In genomic region chr19:39154626-39155100, GRCh38 we compare ENCODE assay signal across 14 cellular contexts. TPM values are rescaled to one million over a fixed set of nuclear protein-coding genes. Genes with fewer than 3 reads are reported as not detected.
DNase-seq lines count a peak whose midpoint lies in the region; ATAC-seq, FAIRE-seq and TF ChIP-seq lines count a peak whose summit lies in the region.
"Had no signal": no experiment of that assay in that cellular context is flagged by ENCODE, and none has a peak within 500 bp of the region (broad histone marks: within the 10 kb centered on the region; RNA-seq: fewer than 3 reads in every experiment).

No MANE protein-coding gene starts in this region.

- peaks cover 93% of the 10 kb centered on the region for H4K20me1 ChIP-seq in neural progenitor cell (ENCODE audit: low read depth)

- no peak overlapping the region for H3K4me3 ChIP-seq in Caco-2 (ENCODE audit: low read depth, low read length)
- H3K4me3 ChIP-seq in neural progenitor cell: no peak overlapping the region

- H3K27me3 ChIP-seq in Caco-2 (replicated peaks; ENCODE audit: control insufficient read depth, insufficient read depth, low read length) (no peaks in the 10 kb centered on the region), neural progenitor cell (no peaks in the 10 kb centered on the region)
- H3K27me3 ChIP-seq: neutrophil had no signal

- H3K9me3 Mint-ChIP-seq in Caco-2 (ENCODE audit: unreplicated experiment) (no peaks in the 10 kb centered on the region), neural progenitor cell (no peaks in the 10 kb centered on the region)
- H3K9me3 Mint-ChIP-seq: CD4-positive, alpha-beta T cell had no signal

- H3K27ac ChIP-seq in epithelial cell of prostate: peak overlapping the region; percentile 70
- no peak overlapping the region for H3K27ac ChIP-seq in neural progenitor cell
- H3K27ac ChIP-seq: neutrophil had no signal

- intact Hi-C loops in Caco-2 (cut with micrococcal nuclease; ENCODE audit: unreplicated experiment): loop anchor here (2.0 kb wide), 1 partner anchor 28 kb away; no protein-coding TSS in a partner anchor

- POLR2A ChIA-PET in Caco-2 (lab: Charles Lee): no interaction called here

- H3K4me1 Mint-ChIP-seq in Caco-2 (ENCODE audit: low read depth, unreplicated experiment) (peaks cover 71% of the 10 kb centered on the region), neural progenitor cell (peaks cover 24% of the 10 kb centered on the region)

- H3K4me2 ChIP-seq in neural progenitor cell: no peak overlapping the region

- no peak overlapping the region for H2AFZ ChIP-seq in neural progenitor cell (replicated peaks)

- H3K27me3 Mint-ChIP-seq in Caco-2 (ENCODE audit: insufficient read depth, unreplicated experiment): no peaks in the 10 kb centered on the region
- peaks cover 2% of the 10 kb centered on the region for H3K27me3 Mint-ChIP-seq in neural progenitor cell (ENCODE audit: insufficient read depth, low read depth)
- H3K27me3 Mint-ChIP-seq: CD4-positive, alpha-beta T cell had no signal

- no peak overlapping the region for H3K9ac ChIP-seq in neural progenitor cell

- FAIRE-seq in HTR-8/SVneo (lab: Jason Lieb, UNC): no peak

- peak; percentile 91 to 92 for DNase-seq in Caco-2
- peak; percentile 6 for DNase-seq in NCI-H69 (lab: John Stamatoyannopoulos, UW)
- DNase-seq in epithelial cell of prostate (ENCODE audit: low read depth, low spot score): no peak
- DNase-seq in neural progenitor cell (ENCODE audit: low spot score): no peak
- no peak for DNase-seq in DMS79 (lab: John Stamatoyannopoulos, UW)
- no peak for DNase-seq in HTR-8/SVneo (ENCODE audit: insufficient read length, low spot score)
- DNase-seq in omental fat pad (ENCODE audit: low spot score): no peak
- DNase-seq in activated CD4-positive, CD25-positive, alpha-beta regulatory T cell (lab: John Stamatoyannopoulos, UW): no peak
- DNase-seq: activated CD8-positive, alpha-beta memory T cell treated with anti-CD3 and anti-CD28 coated beads, Interleukin-2, amount 50 U/mL, for 4 hours; CD4-positive, alpha-beta T cell; NCI-H1694; NK-92 treated with Interleukin-12 subunit alpha and Interleukin-12 subunit beta, amount 100 ng/mL, for 24 hours; T-helper 2 cell had no signal

- H3K4me1 ChIP-seq in Caco-2 (peaks cover 62% of the 10 kb centered on the region), neural progenitor cell (peaks cover 11% of the 10 kb centered on the region)

- H3K27ac Mint-ChIP-seq in Caco-2 (ENCODE audit: unreplicated experiment) (peak overlapping the region; percentile 91), neural progenitor cell (peak overlapping the region; percentile 22)
- H3K27ac Mint-ChIP-seq: CD4-positive, alpha-beta T cell had no signal

- TF ChIP-seq CTCF in Caco-2 (IDR thresholded peaks at IDR 0.05; ENCODE audit: insufficient read depth in 1 of 2, low read depth in 1 of 2, low read length in 1 of 2, severe bottlenecking in 1 of 2, unreplicated experiment in 1 of 2): peak in 1 of 2 experiments; percentile 26
- TF ChIP-seq CTCF in neural progenitor cell (IDR thresholded peaks at IDR 0.05): no peak
- no peak for TF ChIP-seq CTCF in omental fat pad (IDR thresholded peaks at IDR 0.05)

- H3K4me3 Mint-ChIP-seq in Caco-2 (ENCODE audit: unreplicated experiment): peak overlapping the region; percentile 60
- H3K4me3 Mint-ChIP-seq in neural progenitor cell: no peak overlapping the region
- H3K4me3 Mint-ChIP-seq: CD4-positive, alpha-beta T cell had no signal

- BruUV-seq in Caco-2 (replicated peaks; lab: Mats Ljungman, UMichigan): no TSS peak

- H3K36me3 Mint-ChIP-seq in Caco-2 (ENCODE audit: insufficient read depth, unreplicated experiment) (peaks cover 48% of the 10 kb centered on the region), neural progenitor cell (peaks cover 5% of the 10 kb centered on the region)

- H3K36me3 ChIP-seq in Caco-2 (ENCODE audit: control insufficient read depth, insufficient read depth, low read length): peaks cover 1% of the 10 kb centered on the region
- H3K36me3 ChIP-seq in neural progenitor cell: no peaks in the 10 kb centered on the region
- H3K36me3 ChIP-seq: neutrophil had no signal

- CTCF ChIA-PET in Caco-2 (lab: Charles Lee): interaction anchor here (1.4 to 1.9 kb wide), 2 partner anchors 179 to 188 kb away, joined by 4 read pairs; partner anchors contain the start of genes FBXO17 and SAMD4B

- H3K79me2 ChIP-seq in neural progenitor cell (ENCODE audit: low read depth): peaks cover 73% of the 10 kb centered on the region

- H3K9me3 ChIP-seq in Caco-2 (no peaks in the 10 kb centered on the region), neural progenitor cell (ENCODE audit: low read depth) (no peaks in the 10 kb centered on the region)
- H3K9me3 ChIP-seq: neutrophil had no signal

- ATAC-seq in omental fat pad (ENCODE audit: low FRiP score): no peak

- H3F3A ChIP-seq in neural progenitor cell (ENCODE audit: low read depth): no peaks in the 10 kb centered on the region

RNA-seq across cellular contexts. Expression of gene PAK4, which starts 29.1 kb away (rescaled TPM):
- total RNA-seq in Caco-2 (2022): 98.6 and 112 TPM in 2 replicates
- total RNA-seq in neural progenitor cell (ENCODE audit: low replicate concordance): 9.7 and 34.3 TPM in 2 replicates
- 1 to 10 TPM; 4.6 to 9.8 (median 6.3) TPM for total RNA-seq in omental fat pad

RNA-seq across cellular contexts. Expression of gene NCCRP1, which starts 42.1 kb away (rescaled TPM):
- total RNA-seq in Caco-2 (2022): 0.39 and 0.84 TPM in 2 replicates
- total RNA-seq in neural progenitor cell (ENCODE audit: low replicate concordance): 1.0 and 1.9 TPM in 2 replicates
- under 1 TPM in 1 of 4 donors, not detected in 3; 0.46 TPM for total RNA-seq in omental fat pad
- total RNA-seq: CD4-positive, alpha-beta T cell had no signal

RNA-seq across cellular contexts. Expression of gene SYCN, which starts 49.4 kb away (rescaled TPM):
- not detected in 2 replicates for total RNA-seq in Caco-2 (2022)
- total RNA-seq in neural progenitor cell (ENCODE audit: low replicate concordance): not detected in 2 replicates
- total RNA-seq in omental fat pad: not detected
- total RNA-seq: CD4-positive, alpha-beta T cell had no signal

Comparison
In these comparisons a context has a peak if more than half of its experiments do, and no peak if none do; other contexts are left out.
1. DNase-seq: peak in Caco-2 (2 of 2) and NCI-H69 (single experiment); none in epithelial cell of prostate (single experiment), neural progenitor cell (single experiment), DMS79 (single experiment), HTR-8/SVneo (single experiment), omental fat pad (single experiment) and activated CD4-positive, CD25-positive, alpha-beta regulatory T cell (0 of 4).